8 cellular contexts compared by ENCODE assay signal in genomic region chr19:34734601-34735103, GRCh38. TPM values are rescaled to one million over a fixed set of nuclear protein-coding genes. Genes with fewer than 3 reads are reported as not detected.
A peak's percentile ranks its signal among the peaks of the same experiment; 100 is the strongest.
DNase-seq lines count a peak whose midpoint lies in the region; ATAC-seq and TF ChIP-seq lines count a peak whose summit lies in the region.

No MANE protein-coding gene starts in this region.

- no peaks in the 10 kb centered on the region for H3K27me3 ChIP-seq in BLaER1 treated with 17β-estradiol and CSF1 and Interleukin-3, amounts not matched to agents 10 nM and 100 nM
- no peaks in the 10 kb centered on the region for H3K27me3 ChIP-seq in MM.1S (replicated peaks; ENCODE audit: insufficient read depth, low read length)
- H3K27me3 ChIP-seq in naive thymus-derived CD4-positive, alpha-beta T cell (ENCODE audit: control insufficient read depth in 2 of 2, insufficient read depth in 2 of 2, low read length in 2 of 2): no peaks in the 10 kb centered on the region

- H3K27ac Mint-ChIP-seq in naive thymus-derived CD4-positive, alpha-beta T cell: peak overlapping the region; percentile 90 to 99 (median 98)

- ATAC-seq in naive thymus-derived CD4-positive, alpha-beta T cell: no peak
- ATAC-seq in GM19452 (IDR thresholded peaks at IDR 0.05; ENCODE audit: unreplicated experiment): no peak

- intact Hi-C loops in naive thymus-derived CD4-positive, alpha-beta T cell (cut with micrococcal nuclease): loop anchor here (1.0 to 10.0 kb wide), 7 partner anchors 39 to 310 kb away; partner anchors contain the start of genes GRAMD1A (in 1 of the 2), SCGB2B2 (in 1 of the 2), UBA2 (in 1 of the 2) and ZNF302 (in 1 of the 2)

- in situ Hi-C loops in GM13977 (cut with MboI; ENCODE audit: low pct_unique_long_range_greater_than_20kb, low sequenced_read_pairs, unreplicated experiment): no loop called here

- peak overlapping the region; percentile 72 to 85 (median 78) for H3K4me3 ChIP-seq in BLaER1 treated with 17β-estradiol and CSF1 and Interleukin-3, amounts not matched to agents 10 nM and 100 nM
- peak overlapping the region; percentile 97 for H3K4me3 ChIP-seq in MM.1S (ENCODE audit: low read length)
- peak overlapping the region; percentile 92 for H3K4me3 ChIP-seq in choroid plexus epithelial cell (ENCODE audit: low read depth, low read length)
- peak overlapping the region; percentile 79 for H3K4me3 ChIP-seq in naive thymus-derived CD4-positive, alpha-beta T cell (ENCODE audit: low read length)

- peak overlapping the region; percentile 92 to 99 (median 97) for H3K4me2 ChIP-seq in BLaER1 treated with 17β-estradiol and CSF1 and Interleukin-3, amounts not matched to agents 10 nM and 100 nM
- H3K4me2 ChIP-seq in MM.1S (ENCODE audit: low read depth, low read length): peak overlapping the region; percentile 95; the same call in 1 of the 2 replicates

- H3K4me3 Mint-ChIP-seq in naive thymus-derived CD4-positive, alpha-beta T cell: peak overlapping the region; percentile 86 to 99 (median 98)

- peaks cover 33 to 48% (median 42%) of the 10 kb centered on the region in 11 experiments for H3K36me3 ChIP-seq in BLaER1 treated with 17β-estradiol and CSF1 and Interleukin-3, amounts not matched to agents 10 nM and 100 nM
- no peaks in the 10 kb centered on the region for H3K36me3 ChIP-seq in MM.1S (replicated peaks; ENCODE audit: insufficient read depth, low read length)
- peaks cover 0 to 36% (median 16%) of the 10 kb centered on the region in 3 experiments for H3K36me3 ChIP-seq in naive thymus-derived CD4-positive, alpha-beta T cell (ENCODE audit: control insufficient read depth in 2 of 3, insufficient read depth in 3 of 3, low read length in 3 of 3)

- H3K79me2 ChIP-seq in MM.1S (ENCODE audit: low read length): no peaks in the 10 kb centered on the region

- CTCF ChIA-PET in naive thymus-derived CD4-positive, alpha-beta T cell (lab: Charles Lee): no interaction called here

- peak overlapping the region; percentile 88 to 99 (median 93) for H3K27ac ChIP-seq in BLaER1 treated with 17β-estradiol and CSF1 and Interleukin-3, amounts not matched to agents 10 nM and 100 nM
- peak overlapping the region; percentile 68; the same call in 1 of the 2 replicates for H3K27ac ChIP-seq in MM.1S (ENCODE audit: low read length)
- H3K27ac ChIP-seq in naive thymus-derived CD4-positive, alpha-beta T cell (ENCODE audit: low read depth, low read length): peak overlapping the region; percentile 94

- no peaks in the 10 kb centered on the region for H3K9me2 ChIP-seq in MM.1S (replicated peaks; ENCODE audit: insufficient read depth, low read length)

- no peaks in the 10 kb centered on the region for H4K20me1 ChIP-seq in BLaER1 treated with 17β-estradiol and CSF1 and Interleukin-3, amounts not matched to agents 10 nM and 100 nM
- no peaks in the 10 kb centered on the region for H4K20me1 ChIP-seq in MM.1S (ENCODE audit: insufficient read depth, low read length)

- POLR2A ChIA-PET in naive thymus-derived CD4-positive, alpha-beta T cell (lab: Charles Lee): interaction anchor here (0.6 to 2.3 kb wide), 4 partner anchors 58 to 329 kb away, joined by 3 to 17 read pairs (median 4); partner anchors contain the start of genes SCGB2B2 and ZNF302

- peaks cover 23 to 52% (median 42%) of the 10 kb centered on the region in 11 experiments for H3K9me3 ChIP-seq in BLaER1 treated with 17β-estradiol and CSF1 and Interleukin-3, amounts not matched to agents 10 nM and 100 nM (replicated peaks in 1 of 11)
- H3K9me3 ChIP-seq in MM.1S (replicated peaks; ENCODE audit: insufficient read depth, low read length): no peaks in the 10 kb centered on the region
- peaks cover 0 to 15% (median 0%) of the 10 kb centered on the region in 3 experiments for H3K9me3 ChIP-seq in naive thymus-derived CD4-positive, alpha-beta T cell (ENCODE audit: control insufficient read depth in 2 of 3, low read length in 3 of 3)

- no peaks in the 10 kb centered on the region for H3F3A ChIP-seq in MM.1S (ENCODE audit: insufficient read depth, low read length)

- peaks cover 14 to 41% (median 40%) of the 10 kb centered on the region in 5 donors for H3K36me3 Mint-ChIP-seq in naive thymus-derived CD4-positive, alpha-beta T cell

- peak overlapping the region; percentile 98 for H2AFZ ChIP-seq in MM.1S (ENCODE audit: low read length)

- H3K9me3 Mint-ChIP-seq in naive thymus-derived CD4-positive, alpha-beta T cell: peaks cover 10 to 40% (median 23%) of the 10 kb centered on the region in 11 donors

- peak overlapping the region; percentile 86 to 98 (median 94) for H3K9ac ChIP-seq in BLaER1 treated with 17β-estradiol and CSF1 and Interleukin-3, amounts not matched to agents 10 nM and 100 nM
- H3K9ac ChIP-seq in MM.1S (ENCODE audit: low read length): peak overlapping the region; percentile 73

- H3K4me1 Mint-ChIP-seq in naive thymus-derived CD4-positive, alpha-beta T cell: peaks cover 18 to 39% (median 28%) of the 10 kb centered on the region in 7 donors

- TF ChIP-seq CTCF in MM.1S (IDR thresholded peaks at IDR 0.05; ENCODE audit: low read length) (no peak), choroid plexus epithelial cell (conservative IDR thresholded peaks at IDR 0.05; ENCODE audit: low read depth, low read length) (no peak), GM13977 (IDR thresholded peaks at IDR 0.05; ENCODE audit: extremely low read depth, insufficient read depth, missing control alignments) (no peak)

- no peaks in the 10 kb centered on the region for H3K27me3 Mint-ChIP-seq in naive thymus-derived CD4-positive, alpha-beta T cell

- DNase-seq in MM.1S (no peak), choroid plexus epithelial cell (ENCODE audit: low read depth) (no peak), activated gamma-delta T cell (lab: John Stamatoyannopoulos, UW) (no peak), GM13977 (ENCODE audit: low spot score) (no peak)
- DNase-seq in naive thymus-derived CD4-positive, alpha-beta T cell: no peak
- DNase-seq in stimulated activated CD8-positive, alpha-beta memory T cell treated with anti-CD3 and anti-CD28 coated beads, Interleukin-4, amount 100 ng/mL, for 48 hours: no peak

- H3K4me1 ChIP-seq in BLaER1 treated with 17β-estradiol and CSF1 and Interleukin-3, amounts not matched to agents 10 nM and 100 nM: peaks cover 21 to 35% (median 30%) of the 10 kb centered on the region in 10 experiments
- no peaks in the 10 kb centered on the region for H3K4me1 ChIP-seq in MM.1S (ENCODE audit: low read length)
- peaks cover 11 to 17% of the 10 kb centered on the region in 2 donors for H3K4me1 ChIP-seq in naive thymus-derived CD4-positive, alpha-beta T cell (ENCODE audit: control insufficient read depth in 2 of 2, insufficient read depth in 2 of 2, low read length in 2 of 2)

RNA-seq across cellular contexts. Expression of gene ZNF181, which starts 0.6 kb away (rescaled TPM):
- 10 to 100 TPM in 2 of 5 experiments, 1 to 10 TPM in 3; 4.8 to 28.5 (median 8.4) TPM for total RNA-seq in naive thymus-derived CD4-positive, alpha-beta T cell
- polyA plus RNA-seq in naive thymus-derived CD4-positive, alpha-beta T cell: 10 to 100 TPM; 34.5 to 36.0 TPM

RNA-seq across cellular contexts. Expression of gene ZNF599, which starts 38.4 kb away (rescaled TPM):
- total RNA-seq in naive thymus-derived CD4-positive, alpha-beta T cell: 10 to 100 TPM in 2 of 5 experiments, 1 to 10 TPM in 3; 2.9 to 11.6 (median 5.3) TPM
- polyA plus RNA-seq in naive thymus-derived CD4-positive, alpha-beta T cell: 10 to 100 TPM in 1 of 2 donors, 1 to 10 TPM in 1; 9.6 to 10.9 TPM

RNA-seq across cellular contexts. Expression of gene ZNF302, which starts 57.2 kb away (rescaled TPM):
- total RNA-seq in naive thymus-derived CD4-positive, alpha-beta T cell: 10 to 100 TPM; 13.6 to 61.4 (median 25.7) TPM
- 10 to 100 TPM; 16.4 to 25.3 TPM for polyA plus RNA-seq in naive thymus-derived CD4-positive, alpha-beta T cell

RNA-seq across cellular contexts. Expression of gene SCGB2B2, which starts 57.7 kb away (rescaled TPM):
- under 1 TPM; 0.56 to 0.95 (median 0.85) TPM for total RNA-seq in naive thymus-derived CD4-positive, alpha-beta T cell
- under 1 TPM in 1 of 2 donors, not detected in 1; 0.15 TPM for polyA plus RNA-seq in naive thymus-derived CD4-positive, alpha-beta T cell
